In the genomic region with DNA sequence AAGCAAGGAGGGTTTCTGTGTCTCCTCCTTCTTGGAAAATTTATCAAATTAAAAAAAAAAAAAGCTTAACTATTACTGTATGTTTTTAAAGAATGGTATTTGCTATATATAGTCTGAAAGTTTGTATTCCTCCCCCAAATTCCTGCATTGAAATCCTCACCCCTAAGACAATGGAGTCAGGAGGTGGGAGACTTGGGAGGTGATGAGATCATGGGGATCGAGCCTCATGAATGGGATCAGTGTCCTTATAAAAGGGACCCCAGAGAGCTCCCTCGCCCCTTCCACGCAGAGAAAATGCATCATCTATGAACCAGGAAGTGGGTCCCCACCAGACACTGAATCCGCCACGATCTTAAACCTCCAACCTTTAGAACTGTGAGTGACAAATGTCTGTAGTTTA, we compare ENCODE assay signal across 18 cellular contexts.
"Had no signal": no experiment of that assay in that cellular context is flagged by ENCODE, and none has a peak within 500 bp of the region (broad histone marks: within the 10 kb centered on the region; RNA-seq: fewer than 3 reads in every experiment).

No MANE protein-coding gene starts in this region.

- H3K4me3 ChIP-seq: dorsolateral prefrontal cortex, testis had no signal

- DNase-seq: activated CD4-positive, alpha-beta T cell treated with anti-CD3 and anti-CD28 coated beads, Interleukin-2, amount 10 ng/mL, durations not matched to agents 7 days and 5 days; activated CD4-positive, CD25-positive, alpha-beta regulatory T cell; activated T-cell treated with anti-CD3 and anti-CD28 coated beads for 4 hours; amygdala; foreskin melanocyte; mammary epithelial cell; stimulated activated naive CD8-positive, alpha-beta T cell treated with anti-CD3 and anti-CD28 coated beads, Interleukin-15, amount 100 ng/mL, for 72 hours; T-helper 17 cell; testis had no signal

- FAIRE-seq: endothelial cell of umbilical vein, TTC549 had no signal

- H3K27me3 Mint-ChIP-seq: activated CD4-positive, alpha-beta T cell treated with anti-CD3 and anti-CD28 coated beads, Interleukin-2, amount 10 ng/mL, durations not matched to agents 7 days and 5 days; activated naive CD4-positive, alpha-beta T cell treated with anti-CD3 and anti-CD28 coated beads, Interleukin-2, amount 50 U/mL, for 24 hours; natural killer cell treated with Interleukin-12 subunit alpha and Interleukin-12 subunit beta and Interleukin-15 and Interleukin-18, amount 100 ng/mL, for 72 hours; stimulated activated naive CD8-positive, alpha-beta T cell treated with anti-CD3 and anti-CD28 coated beads, Interleukin-15, amount 100 ng/mL, for 72 hours; T-helper 17 cell had no signal

- H3K36me3 ChIP-seq: brain microvascular endothelial cell had no signal

- H3K27ac Mint-ChIP-seq: activated CD4-positive, alpha-beta T cell treated with anti-CD3 and anti-CD28 coated beads, Interleukin-2, amount 10 ng/mL, durations not matched to agents 7 days and 5 days; activated naive CD4-positive, alpha-beta T cell treated with anti-CD3 and anti-CD28 coated beads, Interleukin-2, amount 50 U/mL, for 24 hours; activated T-helper 2 cell treated with anti-CD3 and anti-CD28 coated beads, Interferon-gamma antibody, Interleukin-2, Interleukin-4, amounts not matched to agents 10 μg/mL and 5 μg/mL and 100 μg/mL, durations not matched to agents 14 hours and 24 hours and 36 hours; natural killer cell treated with Interleukin-12 subunit alpha and Interleukin-12 subunit beta and Interleukin-15 and Interleukin-18, amount 100 ng/mL, for 72 hours; T-helper 17 cell had no signal

- H3K27me3 ChIP-seq: brain microvascular endothelial cell, dorsolateral prefrontal cortex, testis had no signal

- H3K4me1 Mint-ChIP-seq: activated CD4-positive, alpha-beta T cell treated with anti-CD3 and anti-CD28 coated beads, Interleukin-2, amount 10 ng/mL, durations not matched to agents 7 days and 5 days had no signal

- H3K36me3 Mint-ChIP-seq: natural killer cell treated with Interleukin-12 subunit alpha and Interleukin-12 subunit beta and Interleukin-15 and Interleukin-18, amount 100 ng/mL, for 72 hours had no signal

- H3K4me1 ChIP-seq: testis had no signal

- H3K4me3 Mint-ChIP-seq: activated CD4-positive, alpha-beta T cell treated with anti-CD3 and anti-CD28 coated beads, Interleukin-2, amount 10 ng/mL, durations not matched to agents 7 days and 5 days; activated naive CD4-positive, alpha-beta T cell treated with anti-CD3 and anti-CD28 coated beads, Interleukin-2, amount 50 U/mL, for 24 hours; natural killer cell treated with Interleukin-12 subunit alpha and Interleukin-12 subunit beta and Interleukin-15 and Interleukin-18, amount 100 ng/mL, for 72 hours; stimulated activated naive CD8-positive, alpha-beta T cell treated with anti-CD3 and anti-CD28 coated beads, Interleukin-15, amount 100 ng/mL, for 72 hours; T-helper 17 cell had no signal

- ATAC-seq: left lobe of liver; natural killer cell treated with Interleukin-12 subunit alpha and Interleukin-12 subunit beta and Interleukin-15 and Interleukin-18, amount 100 ng/mL, for 72 hours; sciatic nerve; stimulated activated naive CD8-positive, alpha-beta T cell treated with anti-CD3 and anti-CD28 coated beads, Interleukin-15, amount 100 ng/mL, for 72 hours; T-helper 17 cell had no signal

- H3K9me3 ChIP-seq: testis had no signal

- H3K27ac ChIP-seq: dorsolateral prefrontal cortex, testis had no signal
